ENCODE assay signal across 8 cellular contexts in genomic region chr1:32221980-32222751, GRCh38. TPM values are rescaled to one million over a fixed set of nuclear protein-coding genes. Genes with fewer than 3 reads are reported as not detected.
DNase-seq lines count a peak whose midpoint lies in the region; ATAC-seq, FAIRE-seq and TF ChIP-seq lines count a peak whose summit lies in the region.

Gene EIF3I (plus strand): TSS chr1:32222407. CDS start chr1:32222442, 35 bp downstream.
Gene TMEM234 (minus strand): TSS chr1:32222353. CDS start chr1:32222322, 31 bp downstream.

- peak within 1 kb of the TSS; percentile 95 for H3K4me3 Mint-ChIP-seq in activated CD4-positive, alpha-beta memory T cell treated with anti-CD3 and anti-CD28 coated beads for 36 hours

- peak within 1 kb of the TSS; percentile 87 for H3K27ac ChIP-seq in BLaER1
- H3K27ac ChIP-seq in dorsolateral prefrontal cortex, result peak within 1 kb of the TSS in 57 of 59 donors; percentile 2 to 93 (median 76)
- H3K27ac ChIP-seq in HepG2 (ENCODE audit: extremely low read length, insufficient read depth, low read length), result peak within 1 kb of the TSS; percentile 69

- no peak for TF ChIP-seq RAD21 in HepG2 (CRISPR knock-in tag; IDR thresholded peaks at IDR 0.05)

- no peaks in the 10 kb centered on the region; the same call in 1 of the 2 replicates for H4K20me1 ChIP-seq in BLaER1
- no peaks in the 10 kb centered on the region; the same call in 1 of the 2 replicates for H4K20me1 ChIP-seq in HepG2 (ENCODE audit: insufficient read depth, low read length)

- H3K9me3 Mint-ChIP-seq in activated CD4-positive, alpha-beta memory T cell treated with anti-CD3 and anti-CD28 coated beads for 36 hours, result no peaks in the 10 kb centered on the region

- peaks cover 38% of the 10 kb centered on the region for H3K4me1 Mint-ChIP-seq in activated CD4-positive, alpha-beta memory T cell treated with anti-CD3 and anti-CD28 coated beads for 36 hours (ENCODE audit: low read depth)

- peak within 1 kb of the TSS; percentile 92 for H3K4me2 ChIP-seq in BLaER1
- H3K4me2 ChIP-seq in HepG2 (ENCODE audit: low read depth, low read length), result peak within 1 kb of the TSS; percentile 91

- H3K9me3 ChIP-seq in BLaER1 (no peaks in the 10 kb centered on the region), HepG2 (ENCODE audit: low read length) (no peaks in the 10 kb centered on the region)

- intact Hi-C loops in activated CD4-positive, alpha-beta memory T cell treated with anti-CD3 and anti-CD28 coated beads for 36 hours (cut with micrococcal nuclease), result loop anchor here (2.0 kb wide), 5 partner anchors 21 to 173 kb away; partner anchors contain the start of genes BSDC1 and CCDC28B
- intact Hi-C loops in dorsolateral prefrontal cortex (cut with DNase I), result loop anchor here in 1 of 2 donors (5.0 kb wide), 1 partner anchor 170 kb away; the partner anchor contains the start of gene BSDC1
- intact Hi-C loops in HepG2 (cut with micrococcal nuclease; ENCODE audit: unreplicated experiment), result no loop called here

- H3K27me3 Mint-ChIP-seq in activated CD4-positive, alpha-beta memory T cell treated with anti-CD3 and anti-CD28 coated beads for 36 hours, result no peaks in the 10 kb centered on the region

- whole genome bisulfite sequencing in HepG2 (ENCODE audit: low lambda C conversion rate), result 1% methylated on average over 18 of the region's 46 CpGs

- peaks cover 40% of the 10 kb centered on the region for H3K4me1 ChIP-seq in BLaER1
- H3K4me1 ChIP-seq in HepG2 (ENCODE audit: insufficient read depth, low read length), result peaks cover 29% of the 10 kb centered on the region

- peaks cover 20% of the 10 kb centered on the region for H3K36me3 Mint-ChIP-seq in activated CD4-positive, alpha-beta memory T cell treated with anti-CD3 and anti-CD28 coated beads for 36 hours

- FAIRE-seq in HepG2 (lab: Jason Lieb, UNC), result peak; percentile 88

- in situ Hi-C loops in HepG2 (cut with HindIII; ENCODE audit: extremely low pct_ligation_motif_present, low pct_unique_long_range_greater_than_20kb), result no loop called here

- no peak for TF ChIP-seq EP300 in HepG2 (IDR thresholded peaks at IDR 0.05; ENCODE audit: low read depth in 2 of 2, low read length in 2 of 2)
- TF ChIP-seq EP300 in HepG2 (CRISPR knock-in tag; IDR thresholded peaks at IDR 0.05; ENCODE audit: borderline replicate concordance), result no peak

- H3K36me3 ChIP-seq in BLaER1, result peaks cover 48% of the 10 kb centered on the region
- peaks cover 9 to 24% of the 10 kb centered on the region in 2 experiments; a peak in 4 of 5 replicates for H3K36me3 ChIP-seq in HepG2 (replicated peaks in 1 of 2; ENCODE audit: control insufficient read depth in 1 of 2, insufficient read depth in 2 of 2, low read length in 2 of 2)

- DNase-seq in NCI-H774 (lab: John Stamatoyannopoulos, UW) (peak; percentile 98), dorsolateral prefrontal cortex (peak; percentile 90 to 96 (median 94)), HepG2 (ENCODE audit: low spot score) (peak; percentile 88)
- DNase-seq in activated CD4-positive, alpha-beta memory T cell treated with anti-CD3 and anti-CD28 coated beads for 36 hours, result peak; percentile 96
- DNase-seq in stimulated activated CD4-positive, alpha-beta T cell treated with anti-CD3 and anti-CD28 coated beads, Interleukin-4, amount 100 ng/mL, for 1 hour, result peak; percentile 88

- peak in 8 of 56 donors; percentile 4 to 36 (median 18) for TF ChIP-seq CTCF in dorsolateral prefrontal cortex (IDR thresholded peaks at IDR 0.05 in 54 of 56, conservative IDR thresholded peaks at IDR 0.05 in 2 of 56; ENCODE audit: low read depth in 1 of 56, partially characterized antibody in 56 of 56)
- no peak for TF ChIP-seq CTCF in HepG2 (CRISPR knock-in tag; IDR thresholded peaks at IDR 0.05)

- peak; percentile 73 to 77 for TF ChIP-seq POLR2A in HepG2 (IDR thresholded peaks at IDR 0.05; ENCODE audit: insufficient read depth in 1 of 2, low read depth in 2 of 2, low read length in 2 of 2)

- H3K4me3 ChIP-seq in BLaER1 (peak within 1 kb of the TSS; percentile 92), dorsolateral prefrontal cortex (peak within 1 kb of the TSS; percentile 61 to 99 (median 90)), HepG2 (replicated peaks in 1 of 3; ENCODE audit: insufficient read depth in 1 of 3, low read depth in 2 of 3, low read length in 3 of 3) (peak within 1 kb of the TSS; percentile 82 to 89 (median 85))

- peak within 1 kb of the TSS; percentile 94 for H3K27ac Mint-ChIP-seq in activated CD4-positive, alpha-beta memory T cell treated with anti-CD3 and anti-CD28 coated beads for 36 hours

- no peak within 1 kb of the TSS for H2AFZ ChIP-seq in HepG2 (ENCODE audit: low read length)

- peaks cover 29% of the 10 kb centered on the region for H3K79me2 ChIP-seq in HepG2 (ENCODE audit: insufficient read depth, low read length)

- CTCF ChIA-PET in activated CD4-positive, alpha-beta memory T cell treated with anti-CD3 and anti-CD28 coated beads for 36 hours (lab: Charles Lee), result interaction anchor here (1.4 to 5.1 kb wide), 3 partner anchors 18 to 180 kb away, joined by 3 to 31 read pairs (median 6); partner anchors contain the start of gene FAM167B
- CTCF ChIA-PET in HepG2 (lab: Yijun Ruan, JAX; ENCODE audit: low intra/inter-chr PET ratio, low total read pairs), result no interaction called here

- H3K9ac ChIP-seq in BLaER1 (peak within 1 kb of the TSS; percentile 91), HepG2 (ENCODE audit: insufficient read depth, low read depth, low read length) (peak within 1 kb of the TSS; percentile 91)

- no TSS peak for BruUV-seq in HepG2 (replicated peaks; lab: Mats Ljungman, UMichigan)

- ATAC-seq in GM19351 (IDR thresholded peaks at IDR 0.05; ENCODE audit: unreplicated experiment) (peak; percentile 96), HG03521 (IDR thresholded peaks at IDR 0.05; ENCODE audit: unreplicated experiment) (peak; percentile 83), HepG2 (peak; percentile 95)

- POLR2A ChIA-PET in activated CD4-positive, alpha-beta memory T cell treated with anti-CD3 and anti-CD28 coated beads for 36 hours (lab: Charles Lee), result interaction anchor here (0.6 to 0.7 kb wide), 3 partner anchors 33 to 114 kb away, joined by 3 read pairs; partner anchors contain the start of gene MARCKSL1
- POLR2A ChIA-PET in HepG2 (lab: Yijun Ruan, JAX), result interaction anchor here (1.4 to 1.8 kb wide), 3 partner anchors 28 to 69 kb away, joined by 4 to 7 read pairs (median 4); partner anchors contain the start of genes HDAC1 and TXLNA

- H3K27me3 ChIP-seq in BLaER1 (no peaks in the 10 kb centered on the region), dorsolateral prefrontal cortex (no peaks in the 10 kb centered on the region), HepG2 (ENCODE audit: control insufficient read depth in 1 of 2, insufficient read depth in 2 of 2, low read length in 2 of 2) (no peaks in the 10 kb centered on the region; a peak in 2 of 5 replicates)

RNA-seq across cellular contexts. Expression of gene EIF3I, which starts in this region (rescaled TPM):
- 100 to 1,000 TPM; 297 to 299 TPM for total RNA-seq in activated CD4-positive, alpha-beta memory T cell treated with anti-CD3 and anti-CD28 coated beads for 36 hours
- total RNA-seq in dorsolateral prefrontal cortex (100 to 1,000 TPM in 37 of 120 experiments, 10 to 100 TPM in 83; 71.7 to 128 (median 95.7) TPM), HepG2 (2016; rRNA removed; fragmentation: Illumina TruSeq; extraction: Trizol) (223 and 286 TPM in 2 replicates)
- total RNA-seq in HepG2 (2016; cell fraction: cytosol; rRNA removed; fragmentation: Illumina TruSeq; extraction: Trizol; ENCODE audit: low read depth), result 67.0 and 70.3 TPM in 2 replicates
- total RNA-seq in HepG2 (2016; cell fraction: insoluble cytoplasmic fraction; rRNA removed; fragmentation: Illumina TruSeq; extraction: Trizol), result 235 and 275 TPM in 2 replicates
- 130 and 131 TPM in 2 replicates for total RNA-seq in HepG2 (2016; cell fraction: membrane; rRNA removed; fragmentation: Illumina TruSeq; extraction: Trizol)
- 55.1 and 64.8 TPM in 2 replicates for total RNA-seq in HepG2 (2016; cell fraction: nucleus; rRNA removed; fragmentation: Illumina TruSeq; extraction: Trizol)
- 210 and 218 TPM in 2 replicates for polyA plus RNA-seq in HepG2 (2011; rRNA removed)
- polyA plus RNA-seq in HepG2 (2011; cell fraction: cytosol; rRNA removed), result 334 and 368 TPM in 2 replicates
- 51.9 and 67.9 TPM in 2 replicates for polyA plus RNA-seq in HepG2 (2011; cell fraction: nucleus; rRNA removed)
- polyA plus RNA-seq in HepG2 (2012), result 173 and 177 TPM in 2 replicates
- polyA plus RNA-seq in HepG2 (2016; cell fraction: cytosol; fragmentation: Illumina TruSeq; extraction: Trizol; ENCODE audit: low read depth), result 77.8 and 80.3 TPM in 2 replicates
- 282 and 311 TPM in 2 replicates for polyA plus RNA-seq in HepG2 (2016; cell fraction: insoluble cytoplasmic fraction; fragmentation: Illumina TruSeq; extraction: Trizol; ENCODE audit: low read depth)
- 120 and 124 TPM in 2 replicates for polyA plus RNA-seq in HepG2 (2016; cell fraction: membrane; fragmentation: Illumina TruSeq; extraction: Trizol; ENCODE audit: low read depth)
- polyA plus RNA-seq in HepG2 (2016; cell fraction: nucleus; fragmentation: Illumina TruSeq; extraction: Trizol; ENCODE audit: insufficient read depth, low read depth), result 90.6 and 90.7 TPM in 2 replicates
- polyA minus RNA-seq in HepG2 (2011; rRNA and poly(A)+ RNA removed; ENCODE audit: low replicate concordance), result 326 and 552 TPM in 2 replicates
- 107 and 121 TPM in 2 replicates for polyA minus RNA-seq in HepG2 (2011; cell fraction: cytosol; rRNA and poly(A)+ RNA removed)
- 37.5 and 37.7 TPM in 2 replicates for polyA minus RNA-seq in HepG2 (2011; cell fraction: nucleus; rRNA and poly(A)+ RNA removed)

RNA-seq across cellular contexts. Expression of gene TMEM234, which starts in this region (rescaled TPM):
- 1 to 10 TPM; 7.8 to 9.9 TPM for total RNA-seq in activated CD4-positive, alpha-beta memory T cell treated with anti-CD3 and anti-CD28 coated beads for 36 hours
- total RNA-seq in dorsolateral prefrontal cortex (10 to 100 TPM; 16.0 to 39.7 (median 25.8) TPM), HepG2 (2016; rRNA removed; fragmentation: Illumina TruSeq; extraction: Trizol) (4.2 and 9.0 TPM in 2 replicates)
- 5.8 and 6.9 TPM in 2 replicates for total RNA-seq in HepG2 (2016; cell fraction: cytosol; rRNA removed; fragmentation: Illumina TruSeq; extraction: Trizol; ENCODE audit: low read depth)
- total RNA-seq in HepG2 (2016; cell fraction: insoluble cytoplasmic fraction; rRNA removed; fragmentation: Illumina TruSeq; extraction: Trizol), result 3.5 and 8.7 TPM in 2 replicates
- 5.1 and 5.2 TPM in 2 replicates for total RNA-seq in HepG2 (2016; cell fraction: membrane; rRNA removed; fragmentation: Illumina TruSeq; extraction: Trizol)
- total RNA-seq in HepG2 (2016; cell fraction: nucleus; rRNA removed; fragmentation: Illumina TruSeq; extraction: Trizol), result 11.7 and 11.9 TPM in 2 replicates
- polyA plus RNA-seq in HepG2 (2011; rRNA removed), result 6.1 and 6.8 TPM in 2 replicates
- polyA plus RNA-seq in HepG2 (2011; cell fraction: cytosol; rRNA removed), result 3.9 and 4.6 TPM in 2 replicates
- polyA plus RNA-seq in HepG2 (2011; cell fraction: nucleus; rRNA removed), result 23.3 and 24.8 TPM in 2 replicates
- 4.1 and 4.7 TPM in 2 replicates for polyA plus RNA-seq in HepG2 (2012)
- polyA plus RNA-seq in HepG2 (2016; cell fraction: cytosol; fragmentation: Illumina TruSeq; extraction: Trizol; ENCODE audit: low read depth), result 3.2 TPM in 2 replicates
- 3.8 and 4.7 TPM in 2 replicates for polyA plus RNA-seq in HepG2 (2016; cell fraction: insoluble cytoplasmic fraction; fragmentation: Illumina TruSeq; extraction: Trizol; ENCODE audit: low read depth)
- 2.9 and 3.0 TPM in 2 replicates for polyA plus RNA-seq in HepG2 (2016; cell fraction: membrane; fragmentation: Illumina TruSeq; extraction: Trizol; ENCODE audit: low read depth)
- 14.3 and 14.8 TPM in 2 replicates for polyA plus RNA-seq in HepG2 (2016; cell fraction: nucleus; fragmentation: Illumina TruSeq; extraction: Trizol; ENCODE audit: insufficient read depth, low read depth)
- polyA minus RNA-seq in HepG2 (2011; rRNA and poly(A)+ RNA removed; ENCODE audit: low replicate concordance), result 21.3 and 41.3 TPM in 2 replicates
- polyA minus RNA-seq in HepG2 (2011; cell fraction: cytosol; rRNA and poly(A)+ RNA removed), result 1.7 and 3.0 TPM in 2 replicates
- polyA minus RNA-seq in HepG2 (2011; cell fraction: nucleus; rRNA and poly(A)+ RNA removed), result 24.1 and 26.1 TPM in 2 replicates

Comparison
In these comparisons a context has a peak if more than half of its experiments do, and no peak if none do; other contexts are left out.
1. Peak in every context shown above with its lines: DNase-seq, ATAC-seq, H3K4me3 ChIP-seq and H3K27ac ChIP-seq.